ENCODE assay signal across 22 cellular contexts in genomic region chr2:195818521-195818920, GRCh38.
DNase-seq lines count a peak whose midpoint lies in the region; ATAC-seq, FAIRE-seq and TF ChIP-seq lines count a peak whose summit lies in the region.
"Had no signal": no experiment of that assay in that cellular context is flagged by ENCODE, and none has a peak within 500 bp of the region (broad histone marks: within the 10 kb centered on the region; RNA-seq: fewer than 3 reads in every experiment).

No MANE protein-coding gene starts in this region.

- H3K4me3 Mint-ChIP-seq in Calu3 (ENCODE audit: low read depth, unreplicated experiment) = no peak overlapping the region
- H3K4me3 Mint-ChIP-seq: activated CD8-positive, alpha-beta T cell treated with anti-CD3 and anti-CD28 coated beads for 36 hours; activated T-cell treated with anti-CD3 and anti-CD28 coated beads, Interleukin-2, amount 50 U/mL, for 24 hours; CD4-positive, CD25-positive, alpha-beta regulatory T cell; stimulated activated naive B cell treated with anti-CD40 and anti-IgM and Interleukin-4, amounts not matched to agents 10 μg/mL and 1 μg/mL and 100 μg/mL, for 72 hours; T-helper 2 cell treated with Interferon-gamma antibody and Interleukin-4, amounts not matched to agents 5 μg/mL and 100 μg/mL, for 36 hours had no signal

- H3K4me1 ChIP-seq in mesenchymal stem cell (ENCODE audit: control insufficient read depth, insufficient read depth, low read depth, low read length) = no peaks in the 10 kb centered on the region
- H3K4me1 ChIP-seq: gastrocnemius medialis, lower lobe of right lung, testis had no signal

- no peaks in the 10 kb centered on the region for H3K27me3 ChIP-seq in mesenchymal stem cell (ENCODE audit: control insufficient read depth in 1 of 2, insufficient read depth in 1 of 2, low read length in 2 of 2)
- H3K27me3 ChIP-seq: gastrocnemius medialis, testis had no signal

- H3K4me1 Mint-ChIP-seq in Calu3 (ENCODE audit: low read depth, unreplicated experiment) = peaks cover 31% of the 10 kb centered on the region
- H3K4me1 Mint-ChIP-seq: CD4-positive, CD25-positive, alpha-beta regulatory T cell; stimulated activated naive B cell treated with anti-CD40 and anti-IgM and Interleukin-4, amounts not matched to agents 10 μg/mL and 1 μg/mL and 100 μg/mL, for 72 hours had no signal

- DNase-seq in Calu3 = no peak
- peak; percentile 17 for DNase-seq in HT1080 (ENCODE audit: low read depth)
- peak; percentile 81 for DNase-seq in choroid plexus epithelial cell (ENCODE audit: low read depth)
- DNase-seq in mesenchymal stem cell = peak; percentile 48
- no peak for DNase-seq in NCI-H524 treated with DMSO at 0.1 percent for 48 hours (lab: John Stamatoyannopoulos, UW)
- no peak for DNase-seq in NCI-H69 (lab: John Stamatoyannopoulos, UW)
- no peak for DNase-seq in D721Med (ENCODE audit: insufficient read length, low spot score)
- DNase-seq: activated CD8-positive, alpha-beta T cell treated with anti-CD3 and anti-CD28 coated beads for 36 hours; activated naive CD4-positive, alpha-beta T cell; activated T-cell treated with anti-CD3 and anti-CD28 coated beads, Interleukin-2, amount 50 U/mL, for 24 hours; CD4-positive, CD25-positive, alpha-beta regulatory T cell; DMS 273 treated with DMSO at 0.1 percent for 48 hours; gastrocnemius medialis; lower lobe of right lung; NCI-H510A treated with DMSO at 0.1 percent for 48 hours; small intestine; stimulated activated naive B cell treated with anti-CD40 and anti-IgM and Interleukin-4, amounts not matched to agents 10 μg/mL and 1 μg/mL and 100 μg/mL, for 72 hours; testis had no signal

- H3K23ac ChIP-seq in mesenchymal stem cell (ENCODE audit: low read length in 2 of 2) = no peak overlapping the region

- H3K9me3 ChIP-seq in mesenchymal stem cell (ENCODE audit: control insufficient read depth, low read length) = no peaks in the 10 kb centered on the region
- H3K9me3 ChIP-seq: gastrocnemius medialis, lower lobe of right lung, testis had no signal

- FAIRE-seq in D721Med (lab: Jason Lieb, UNC) = no peak
- FAIRE-seq: GM12878, keratinocyte, small intestine had no signal

- no peak overlapping the region for H4K91ac ChIP-seq in mesenchymal stem cell (ENCODE audit: low read length)

- no peak for ATAC-seq in HG03439 (IDR thresholded peaks at IDR 0.05; ENCODE audit: unreplicated experiment)
- ATAC-seq: activated CD8-positive, alpha-beta T cell treated with anti-CD3 and anti-CD28 coated beads for 36 hours; gastrocnemius medialis; GM12878; lower lobe of right lung; stimulated activated naive B cell treated with anti-CD40 and anti-IgM and Interleukin-4, amounts not matched to agents 10 μg/mL and 1 μg/mL and 100 μg/mL, for 72 hours had no signal

- TF ChIP-seq CTCF in Calu3 (IDR thresholded peaks at IDR 0.05; ENCODE audit: unreplicated experiment) = no peak
- no peak for TF ChIP-seq CTCF in choroid plexus epithelial cell (conservative IDR thresholded peaks at IDR 0.05; ENCODE audit: low read depth, low read length)
- TF ChIP-seq CTCF in D721Med (IDR thresholded peaks at IDR 0.05; ENCODE audit: insufficient read depth, missing control alignments) = no peak

- CTCF ChIA-PET in Calu3 (lab: Charles Lee) = no interaction called here

- no peaks in the 10 kb centered on the region for H3K27me3 Mint-ChIP-seq in Calu3 (ENCODE audit: unreplicated experiment)
- H3K27me3 Mint-ChIP-seq: activated CD8-positive, alpha-beta T cell treated with anti-CD3 and anti-CD28 coated beads for 36 hours; activated T-cell treated with anti-CD3 and anti-CD28 coated beads, Interleukin-2, amount 50 U/mL, for 24 hours; CD4-positive, CD25-positive, alpha-beta regulatory T cell; stimulated activated naive B cell treated with anti-CD40 and anti-IgM and Interleukin-4, amounts not matched to agents 10 μg/mL and 1 μg/mL and 100 μg/mL, for 72 hours had no signal

- no peak overlapping the region for H2AFZ ChIP-seq in mesenchymal stem cell (ENCODE audit: low read depth, low read length)

- H3K4me3 ChIP-seq in choroid plexus epithelial cell (ENCODE audit: low read depth, low read length) = no peak overlapping the region
- no peak overlapping the region for H3K4me3 ChIP-seq in mesenchymal stem cell (ENCODE audit: insufficient read depth in 1 of 2, low read depth in 1 of 2, low read length in 2 of 2)
- H3K4me3 ChIP-seq: gastrocnemius medialis, GM12878, lower lobe of right lung, testis had no signal

- no peaks in the 10 kb centered on the region for H3K79me1 ChIP-seq in mesenchymal stem cell (replicated peaks; ENCODE audit: low read length, poor library complexity, severe bottlenecking)

- no peak overlapping the region for H2BK120ac ChIP-seq in mesenchymal stem cell (ENCODE audit: low read depth, low read length)

- H3K36me3 ChIP-seq in mesenchymal stem cell (ENCODE audit: control insufficient read depth in 1 of 2, insufficient read depth in 2 of 2, low read depth in 1 of 2, low read length in 2 of 2) = no peaks in the 10 kb centered on the region
- H3K36me3 ChIP-seq: gastrocnemius medialis, lower lobe of right lung had no signal

- H3K14ac ChIP-seq in mesenchymal stem cell (ENCODE audit: low read length in 2 of 2) = no peak overlapping the region

- H3K4me2 ChIP-seq in mesenchymal stem cell (ENCODE audit: low read length, poor library complexity, severe bottlenecking) = no peak overlapping the region

- H2BK5ac ChIP-seq in mesenchymal stem cell (ENCODE audit: low read depth, low read length, poor library complexity, severe bottlenecking) = no peak overlapping the region

- whole genome bisulfite sequencing in mesenchymal stem cell = 47% methylated on average over 3 of the region's 3 CpGs

- no peak overlapping the region for H3K27ac ChIP-seq in mesenchymal stem cell (ENCODE audit: low read length, poor library complexity, severe bottlenecking)
- H3K27ac ChIP-seq: gastrocnemius medialis, lower lobe of right lung, testis had no signal

- H3K4ac ChIP-seq in mesenchymal stem cell (ENCODE audit: low read depth in 1 of 2, low read length in 2 of 2) = no peak overlapping the region

- intact Hi-C loops in Calu3 (cut with micrococcal nuclease; ENCODE audit: unreplicated experiment) = no loop called here

- H3K18ac ChIP-seq in mesenchymal stem cell (ENCODE audit: low read depth in 1 of 2, low read length in 2 of 2) = no peak overlapping the region

- no peak overlapping the region for H2BK15ac ChIP-seq in mesenchymal stem cell (ENCODE audit: low read depth, poor library complexity, severe bottlenecking)

- no peaks in the 10 kb centered on the region for H3K36me3 Mint-ChIP-seq in Calu3 (ENCODE audit: insufficient read depth, unreplicated experiment)
- H3K36me3 Mint-ChIP-seq: CD4-positive, CD25-positive, alpha-beta regulatory T cell had no signal

- no peak overlapping the region for H2BK12ac ChIP-seq in mesenchymal stem cell (ENCODE audit: low read length in 2 of 2)

- H3K9ac ChIP-seq in mesenchymal stem cell (ENCODE audit: low read length) = no peak overlapping the region

- no TSS peak for BruUV-seq in Calu3 (replicated peaks; lab: Mats Ljungman, UMichigan)

- H3K27ac Mint-ChIP-seq in Calu3 (ENCODE audit: unreplicated experiment) = peak overlapping the region; percentile 66
- H3K27ac Mint-ChIP-seq: activated CD8-positive, alpha-beta T cell treated with anti-CD3 and anti-CD28 coated beads for 36 hours; activated T-cell treated with anti-CD3 and anti-CD28 coated beads, Interleukin-2, amount 50 U/mL, for 24 hours; CD4-positive, CD25-positive, alpha-beta regulatory T cell; stimulated activated naive B cell treated with anti-CD40 and anti-IgM and Interleukin-4, amounts not matched to agents 10 μg/mL and 1 μg/mL and 100 μg/mL, for 72 hours; T-helper 2 cell treated with Interferon-gamma antibody and Interleukin-4, amounts not matched to agents 5 μg/mL and 100 μg/mL, for 36 hours had no signal

- peaks cover 3% of the 10 kb centered on the region for H3K9me3 Mint-ChIP-seq in Calu3 (ENCODE audit: low read depth, unreplicated experiment)
- H3K9me3 Mint-ChIP-seq: activated CD8-positive, alpha-beta T cell treated with anti-CD3 and anti-CD28 coated beads for 36 hours; activated T-cell treated with anti-CD3 and anti-CD28 coated beads, Interleukin-2, amount 50 U/mL, for 24 hours; stimulated activated naive B cell treated with anti-CD40 and anti-IgM and Interleukin-4, amounts not matched to agents 10 μg/mL and 1 μg/mL and 100 μg/mL, for 72 hours; T-helper 2 cell treated with Interferon-gamma antibody and Interleukin-4, amounts not matched to agents 5 μg/mL and 100 μg/mL, for 36 hours had no signal

- no peak overlapping the region for H4K8ac ChIP-seq in mesenchymal stem cell (ENCODE audit: low read length)

- no peak overlapping the region for H2AK5ac ChIP-seq in mesenchymal stem cell (ENCODE audit: low read length, severe bottlenecking)

Comparison
In these comparisons a context has a peak if more than half of its experiments do, and no peak if none do; other contexts are left out.
1. DNase-seq: peak in HT1080 (single experiment), choroid plexus epithelial cell (single experiment) and mesenchymal stem cell (single experiment); none in Calu3 (single experiment), NCI-H524 treated with DMSO at 0.1 percent for 48 hours (single experiment), NCI-H69 (single experiment) and D721Med (single experiment).